ENCODE assay signal across 2 cellular contexts in the genomic region with DNA sequence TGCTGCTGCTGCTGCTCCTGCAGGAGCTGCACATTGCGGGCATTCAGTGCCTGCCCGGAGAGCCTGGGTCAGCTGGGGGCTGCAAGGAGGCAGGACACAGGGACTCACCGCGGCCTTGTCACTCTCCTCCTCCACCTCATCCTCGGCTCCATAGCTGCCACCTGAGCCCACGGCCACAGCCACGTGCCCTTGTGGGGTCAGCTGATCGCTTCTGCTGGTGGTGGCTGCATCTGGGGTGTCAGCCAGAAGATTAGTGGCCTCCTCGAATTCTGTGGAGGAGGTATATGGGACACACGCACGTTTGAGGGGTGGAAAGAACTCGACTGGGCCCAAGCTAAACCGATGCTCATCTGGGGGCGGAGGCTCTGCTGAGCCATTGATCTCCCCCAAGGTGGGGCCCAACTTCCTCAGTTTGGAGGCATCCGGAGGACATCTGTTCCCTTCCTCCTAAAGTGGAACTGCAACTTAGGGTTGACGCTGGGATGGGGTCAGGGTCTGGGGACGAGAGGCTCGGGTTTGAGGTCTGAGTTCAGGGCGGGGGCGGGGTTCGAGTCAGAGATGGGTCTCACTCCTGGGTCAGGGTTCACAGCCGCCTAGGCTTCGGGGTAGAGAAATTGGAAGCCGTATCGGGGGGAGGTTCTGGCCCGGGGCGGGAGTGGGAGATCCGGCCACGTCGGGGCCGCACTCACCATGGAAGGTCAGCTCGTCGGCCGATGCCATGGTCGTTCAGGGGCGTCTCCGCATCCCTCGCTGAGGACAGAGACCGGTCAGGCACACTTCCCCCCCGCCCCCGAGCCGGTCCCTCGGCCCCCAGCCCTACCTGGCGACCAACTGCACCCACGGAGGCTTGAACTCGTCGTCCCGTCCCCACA.
TF ChIP-seq lines count a peak whose summit lies in the region.

No MANE protein-coding gene starts in this region.

TF ChIP-seq in K562, 482 proteins besides CTCF, POLR2A, EP300 and RAD21 (continued from another document and continues in another):
- TF ChIP-seq, protein P1, sequence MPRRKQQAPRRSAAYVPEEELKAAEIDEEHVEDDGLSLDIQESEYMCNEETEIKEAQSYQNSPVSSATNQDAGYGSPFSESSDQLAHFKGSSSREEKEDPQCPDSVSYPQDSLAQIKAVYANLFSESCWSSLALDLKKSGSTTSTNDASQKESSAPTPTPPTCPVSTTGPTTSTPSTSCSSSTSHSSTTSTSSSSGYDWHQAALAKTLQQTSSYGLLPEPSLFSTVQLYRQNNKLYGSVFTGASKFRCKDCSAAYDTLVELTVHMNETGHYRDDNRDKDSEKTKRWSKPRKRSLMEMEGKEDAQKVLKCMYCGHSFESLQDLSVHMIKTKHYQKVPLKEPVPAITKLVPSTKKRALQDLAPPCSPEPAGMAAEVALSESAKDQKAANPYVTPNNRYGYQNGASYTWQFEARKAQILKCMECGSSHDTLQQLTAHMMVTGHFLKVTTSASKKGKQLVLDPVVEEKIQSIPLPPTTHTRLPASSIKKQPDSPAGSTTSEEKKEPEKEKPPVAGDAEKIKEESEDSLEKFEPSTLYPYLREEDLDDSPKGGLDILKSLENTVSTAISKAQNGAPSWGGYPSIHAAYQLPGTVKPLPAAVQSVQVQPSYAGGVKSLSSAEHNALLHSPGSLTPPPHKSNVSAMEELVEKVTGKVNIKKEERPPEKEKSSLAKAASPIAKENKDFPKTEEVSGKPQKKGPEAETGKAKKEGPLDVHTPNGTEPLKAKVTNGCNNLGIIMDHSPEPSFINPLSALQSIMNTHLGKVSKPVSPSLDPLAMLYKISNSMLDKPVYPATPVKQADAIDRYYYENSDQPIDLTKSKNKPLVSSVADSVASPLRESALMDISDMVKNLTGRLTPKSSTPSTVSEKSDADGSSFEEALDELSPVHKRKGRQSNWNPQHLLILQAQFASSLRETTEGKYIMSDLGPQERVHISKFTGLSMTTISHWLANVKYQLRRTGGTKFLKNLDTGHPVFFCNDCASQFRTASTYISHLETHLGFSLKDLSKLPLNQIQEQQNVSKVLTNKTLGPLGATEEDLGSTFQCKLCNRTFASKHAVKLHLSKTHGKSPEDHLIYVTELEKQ (CRISPR knock-in tag; IDR thresholded peaks at IDR 0.05): no peak
- TF ChIP-seq ZNF263 (CRISPR knock-in tag; IDR thresholded peaks at IDR 0.05; ENCODE audit: borderline replicate concordance) (no peak), ZNF347 (CRISPR knock-in tag; IDR thresholded peaks at IDR 0.05; ENCODE audit: low read depth) (no peak), RBM14 (IDR thresholded peaks at IDR 0.05; ENCODE audit: borderline replicate concordance, insufficient read depth, low read depth, low read length) (no peak), BCOR (IDR thresholded peaks at IDR 0.05) (no peak), BRF1 (IDR thresholded peaks at IDR 0.05; ENCODE audit: borderline replicate concordance, extremely low read depth, insufficient read length) (no peak), RFX1 (IDR thresholded peaks at IDR 0.05) (no peak), SRSF9 (IDR thresholded peaks at IDR 0.05; ENCODE audit: borderline replicate concordance, low read depth, low read length) (no peak), RAD51 (IDR thresholded peaks at IDR 0.05; ENCODE audit: borderline replicate concordance, low read depth) (peak; percentile 66), ETV6 (IDR thresholded peaks at IDR 0.05; ENCODE audit: borderline replicate concordance in 1 of 2, low read depth in 2 of 2, low read length in 1 of 2) (no peak), ETV6 (CRISPR knock-in tag; IDR thresholded peaks at IDR 0.05; ENCODE audit: borderline replicate concordance) (no peak), ZNF174 (CRISPR knock-in tag; IDR thresholded peaks at IDR 0.05) (no peak)
- TF ChIP-seq, protein P2, sequence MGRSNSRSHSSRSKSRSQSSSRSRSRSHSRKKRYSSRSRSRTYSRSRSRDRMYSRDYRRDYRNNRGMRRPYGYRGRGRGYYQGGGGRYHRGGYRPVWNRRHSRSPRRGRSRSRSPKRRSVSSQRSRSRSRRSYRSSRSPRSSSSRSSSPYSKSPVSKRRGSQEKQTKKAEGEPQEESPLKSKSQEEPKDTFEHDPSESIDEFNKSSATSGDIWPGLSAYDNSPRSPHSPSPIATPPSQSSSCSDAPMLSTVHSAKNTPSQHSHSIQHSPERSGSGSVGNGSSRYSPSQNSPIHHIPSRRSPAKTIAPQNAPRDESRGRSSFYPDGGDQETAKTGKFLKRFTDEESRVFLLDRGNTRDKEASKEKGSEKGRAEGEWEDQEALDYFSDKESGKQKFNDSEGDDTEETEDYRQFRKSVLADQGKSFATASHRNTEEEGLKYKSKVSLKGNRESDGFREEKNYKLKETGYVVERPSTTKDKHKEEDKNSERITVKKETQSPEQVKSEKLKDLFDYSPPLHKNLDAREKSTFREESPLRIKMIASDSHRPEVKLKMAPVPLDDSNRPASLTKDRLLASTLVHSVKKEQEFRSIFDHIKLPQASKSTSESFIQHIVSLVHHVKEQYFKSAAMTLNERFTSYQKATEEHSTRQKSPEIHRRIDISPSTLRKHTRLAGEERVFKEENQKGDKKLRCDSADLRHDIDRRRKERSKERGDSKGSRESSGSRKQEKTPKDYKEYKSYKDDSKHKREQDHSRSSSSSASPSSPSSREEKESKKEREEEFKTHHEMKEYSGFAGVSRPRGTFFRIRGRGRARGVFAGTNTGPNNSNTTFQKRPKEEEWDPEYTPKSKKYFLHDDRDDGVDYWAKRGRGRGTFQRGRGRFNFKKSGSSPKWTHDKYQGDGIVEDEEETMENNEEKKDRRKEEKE (IDR thresholded peaks at IDR 0.05; ENCODE audit: borderline replicate concordance in 1 of 2, control insufficient read depth in 1 of 2, low read depth in 2 of 2, low read length in 1 of 2): no peak
- TF ChIP-seq, protein P3, sequence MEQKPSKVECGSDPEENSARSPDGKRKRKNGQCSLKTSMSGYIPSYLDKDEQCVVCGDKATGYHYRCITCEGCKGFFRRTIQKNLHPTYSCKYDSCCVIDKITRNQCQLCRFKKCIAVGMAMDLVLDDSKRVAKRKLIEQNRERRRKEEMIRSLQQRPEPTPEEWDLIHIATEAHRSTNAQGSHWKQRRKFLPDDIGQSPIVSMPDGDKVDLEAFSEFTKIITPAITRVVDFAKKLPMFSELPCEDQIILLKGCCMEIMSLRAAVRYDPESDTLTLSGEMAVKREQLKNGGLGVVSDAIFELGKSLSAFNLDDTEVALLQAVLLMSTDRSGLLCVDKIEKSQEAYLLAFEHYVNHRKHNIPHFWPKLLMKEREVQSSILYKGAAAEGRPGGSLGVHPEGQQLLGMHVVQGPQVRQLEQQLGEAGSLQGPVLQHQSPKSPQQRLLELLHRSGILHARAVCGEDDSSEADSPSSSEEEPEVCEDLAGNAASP (IDR thresholded peaks at IDR 0.05): no peak

TF ChIP-seq in HepG2, 621 proteins besides CTCF, POLR2A, EP300 and RAD21 (continued from another document):
- no peak for TF ChIP-seq ZBTB21 (CRISPR knock-in tag; IDR thresholded peaks at IDR 0.05)
- TF ChIP-seq MED8 (CRISPR knock-in tag; IDR thresholded peaks at IDR 0.05; ENCODE audit: insufficient replicate concordance): no peak
- TF ChIP-seq TGIF2 (CRISPR knock-in tag; IDR thresholded peaks at IDR 0.05): no peak
- no peak for TF ChIP-seq SOX5 (CRISPR knock-in tag; IDR thresholded peaks at IDR 0.05; ENCODE audit: borderline replicate concordance)
- no peak for TF ChIP-seq RBFOX2 (IDR thresholded peaks at IDR 0.05; ENCODE audit: low read depth, low read length)
- no peak for TF ChIP-seq PHF20 (CRISPR knock-in tag; IDR thresholded peaks at IDR 0.05)
- TF ChIP-seq, protein P4, sequence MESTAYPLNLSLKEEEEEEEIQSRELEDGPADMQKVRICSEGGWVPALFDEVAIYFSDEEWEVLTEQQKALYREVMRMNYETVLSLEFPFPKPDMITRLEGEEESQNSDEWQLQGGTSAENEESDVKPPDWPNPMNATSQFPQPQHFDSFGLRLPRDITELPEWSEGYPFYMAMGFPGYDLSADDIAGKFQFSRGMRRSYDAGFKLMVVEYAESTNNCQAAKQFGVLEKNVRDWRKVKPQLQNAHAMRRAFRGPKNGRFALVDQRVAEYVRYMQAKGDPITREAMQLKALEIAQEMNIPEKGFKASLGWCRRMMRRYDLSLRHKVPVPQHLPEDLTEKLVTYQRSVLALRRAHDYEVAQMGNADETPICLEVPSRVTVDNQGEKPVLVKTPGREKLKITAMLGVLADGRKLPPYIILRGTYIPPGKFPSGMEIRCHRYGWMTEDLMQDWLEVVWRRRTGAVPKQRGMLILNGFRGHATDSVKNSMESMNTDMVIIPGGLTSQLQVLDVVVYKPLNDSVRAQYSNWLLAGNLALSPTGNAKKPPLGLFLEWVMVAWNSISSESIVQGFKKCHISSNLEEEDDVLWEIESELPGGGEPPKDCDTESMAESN (CRISPR knock-in tag; conservative IDR thresholded peaks at IDR 0.05): no peak
- no peak for TF ChIP-seq ZFP36 (IDR thresholded peaks at IDR 0.05; ENCODE audit: borderline replicate concordance, low read depth, low read length, partially characterized antibody)
- 0 out of 2 replicates have a peak, but pooled peaks have one; percentile 36 for TF ChIP-seq SIN3A (IDR thresholded peaks at IDR 0.05; ENCODE audit: borderline replicate concordance, low read depth, low read length)
- TF ChIP-seq, protein P5, sequence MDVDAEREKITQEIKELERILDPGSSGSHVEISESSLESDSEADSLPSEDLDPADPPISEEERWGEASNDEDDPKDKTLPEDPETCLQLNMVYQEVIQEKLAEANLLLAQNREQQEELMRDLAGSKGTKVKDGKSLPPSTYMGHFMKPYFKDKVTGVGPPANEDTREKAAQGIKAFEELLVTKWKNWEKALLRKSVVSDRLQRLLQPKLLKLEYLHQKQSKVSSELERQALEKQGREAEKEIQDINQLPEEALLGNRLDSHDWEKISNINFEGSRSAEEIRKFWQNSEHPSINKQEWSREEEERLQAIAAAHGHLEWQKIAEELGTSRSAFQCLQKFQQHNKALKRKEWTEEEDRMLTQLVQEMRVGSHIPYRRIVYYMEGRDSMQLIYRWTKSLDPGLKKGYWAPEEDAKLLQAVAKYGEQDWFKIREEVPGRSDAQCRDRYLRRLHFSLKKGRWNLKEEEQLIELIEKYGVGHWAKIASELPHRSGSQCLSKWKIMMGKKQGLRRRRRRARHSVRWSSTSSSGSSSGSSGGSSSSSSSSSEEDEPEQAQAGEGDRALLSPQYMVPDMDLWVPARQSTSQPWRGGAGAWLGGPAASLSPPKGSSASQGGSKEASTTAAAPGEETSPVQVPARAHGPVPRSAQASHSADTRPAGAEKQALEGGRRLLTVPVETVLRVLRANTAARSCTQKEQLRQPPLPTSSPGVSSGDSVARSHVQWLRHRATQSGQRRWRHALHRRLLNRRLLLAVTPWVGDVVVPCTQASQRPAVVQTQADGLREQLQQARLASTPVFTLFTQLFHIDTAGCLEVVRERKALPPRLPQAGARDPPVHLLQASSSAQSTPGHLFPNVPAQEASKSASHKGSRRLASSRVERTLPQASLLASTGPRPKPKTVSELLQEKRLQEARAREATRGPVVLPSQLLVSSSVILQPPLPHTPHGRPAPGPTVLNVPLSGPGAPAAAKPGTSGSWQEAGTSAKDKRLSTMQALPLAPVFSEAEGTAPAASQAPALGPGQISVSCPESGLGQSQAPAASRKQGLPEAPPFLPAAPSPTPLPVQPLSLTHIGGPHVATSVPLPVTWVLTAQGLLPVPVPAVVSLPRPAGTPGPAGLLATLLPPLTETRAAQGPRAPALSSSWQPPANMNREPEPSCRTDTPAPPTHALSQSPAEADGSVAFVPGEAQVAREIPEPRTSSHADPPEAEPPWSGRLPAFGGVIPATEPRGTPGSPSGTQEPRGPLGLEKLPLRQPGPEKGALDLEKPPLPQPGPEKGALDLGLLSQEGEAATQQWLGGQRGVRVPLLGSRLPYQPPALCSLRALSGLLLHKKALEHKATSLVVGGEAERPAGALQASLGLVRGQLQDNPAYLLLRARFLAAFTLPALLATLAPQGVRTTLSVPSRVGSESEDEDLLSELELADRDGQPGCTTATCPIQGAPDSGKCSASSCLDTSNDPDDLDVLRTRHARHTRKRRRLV (CRISPR knock-in tag; IDR thresholded peaks at IDR 0.05): no peak
